Comparison of ENCODE assay signal across 1 cellular context in genomic region chr22:43142881-43143562, GRCh38.
TF ChIP-seq lines count a peak whose summit lies in the region.

Gene MCAT (minus strand): TSS chr22:43143398. CDS start chr22:43143348, 50 bp downstream.

TF ChIP-seq in HepG2, 621 proteins besides CTCF, POLR2A, EP300 and RAD21 (continued from another document and continues in another):
- TF ChIP-seq ZNF18 (CRISPR knock-in tag; IDR thresholded peaks at IDR 0.05; ENCODE audit: insufficient replicate concordance) (peak; percentile 72), ZBTB7A (CRISPR knock-in tag; IDR thresholded peaks at IDR 0.05) (no peak), YEATS4 (CRISPR knock-in tag; IDR thresholded peaks at IDR 0.05; ENCODE audit: borderline replicate concordance) (peak; percentile 85), ZBTB2 (CRISPR knock-in tag; IDR thresholded peaks at IDR 0.05; ENCODE audit: low read depth) (peak; percentile 51; the same call in 1 of the 2 replicates), JUND (CRISPR knock-in tag; IDR thresholded peaks at IDR 0.05) (peak; percentile 18; the same call in 1 of the 2 replicates), MAF1 (CRISPR knock-in tag; IDR thresholded peaks at IDR 0.05; ENCODE audit: borderline replicate concordance) (0 out of 2 replicates have a peak, but pooled peaks have one; percentile 74), TRAFD1 (CRISPR knock-in tag; IDR thresholded peaks at IDR 0.05; ENCODE audit: borderline replicate concordance) (no peak), MAX (IDR thresholded peaks at IDR 0.05) (peak; percentile 80), IRF2 (CRISPR knock-in tag; IDR thresholded peaks at IDR 0.05) (peak; percentile 87), ZNF317 (CRISPR knock-in tag; IDR thresholded peaks at IDR 0.05) (peak; percentile 69; the same call in 1 of the 2 replicates), TEAD2 (CRISPR knock-in tag; IDR thresholded peaks at IDR 0.05) (no peak), DMAP1 (CRISPR knock-in tag; IDR thresholded peaks at IDR 0.05) (peak; percentile 72; the same call in 1 of the 2 replicates), ZNF572 (CRISPR knock-in tag; IDR thresholded peaks at IDR 0.05) (peak; percentile 47; the same call in 1 of the 2 replicates), BRD4 (CRISPR knock-in tag; IDR thresholded peaks at IDR 0.05) (peak; percentile 78; the same call in 1 of the 2 replicates), HES4 (CRISPR knock-in tag; IDR thresholded peaks at IDR 0.05; ENCODE audit: borderline replicate concordance) (0 out of 2 replicates have a peak, but pooled peaks have one; percentile 75), ARNTL (CRISPR knock-in tag; IDR thresholded peaks at IDR 0.05) (peak; percentile 56; the same call in 1 of the 2 replicates), TBX3 (IDR thresholded peaks at IDR 0.05; ENCODE audit: borderline replicate concordance) (no peak), TEAD3 (CRISPR knock-in tag; optimal IDR thresholded peaks at IDR 0.05; ENCODE audit: borderline replicate concordance) (peak; percentile 76), ZFP36L1 (CRISPR knock-in tag; IDR thresholded peaks at IDR 0.05) (0 out of 2 replicates have a peak, but pooled peaks have one; percentile 37), TP53 (CRISPR knock-in tag; conservative IDR thresholded peaks at IDR 0.05) (0 out of 2 replicates have a peak, but pooled peaks have one; percentile 53), CEBPG (CRISPR knock-in tag; IDR thresholded peaks at IDR 0.05) (peak; percentile 34; the same call in 1 of the 2 replicates), ZBTB25 (CRISPR knock-in tag; IDR thresholded peaks at IDR 0.05) (peak; percentile 95; the same call in 1 of the 2 replicates), SNAI1 (CRISPR knock-in tag; IDR thresholded peaks at IDR 0.05; ENCODE audit: borderline replicate concordance) (no peak), NFKBIZ (CRISPR knock-in tag; IDR thresholded peaks at IDR 0.05) (0 out of 2 replicates have a peak, but pooled peaks have one; percentile 39), ZNF629 (CRISPR knock-in tag; conservative IDR thresholded peaks at IDR 0.05) (no peak), ZNF12 (CRISPR knock-in tag; IDR thresholded peaks at IDR 0.05) (no peak), TSC22D2 (CRISPR knock-in tag; IDR thresholded peaks at IDR 0.05; ENCODE audit: borderline replicate concordance) (peak; percentile 81; the same call in 1 of the 2 replicates), SIX4 (CRISPR knock-in tag; IDR thresholded peaks at IDR 0.05) (peak; percentile 48; the same call in 1 of the 2 replicates), CHCHD3 (CRISPR knock-in tag; IDR thresholded peaks at IDR 0.05) (0 out of 2 replicates have a peak, but pooled peaks have one; percentile 59), GATAD1 (CRISPR knock-in tag; IDR thresholded peaks at IDR 0.05) (peak; percentile 98), GMEB2 (CRISPR knock-in tag; IDR thresholded peaks at IDR 0.05; ENCODE audit: low read depth) (peak; percentile 99), RBM22 (optimal IDR thresholded peaks at IDR 0.05; ENCODE audit: low read length) (peak; percentile 90), MBNL3 (CRISPR knock-in tag; conservative IDR thresholded peaks at IDR 0.05) (no peak), RNF2 (conservative IDR thresholded peaks at IDR 0.05; ENCODE audit: low read depth) (peak; percentile 89; the same call in 1 of the 2 replicates), CREB3 (CRISPR knock-in tag; IDR thresholded peaks at IDR 0.05) (no peak), ZNF781 (CRISPR knock-in tag; IDR thresholded peaks at IDR 0.05; ENCODE audit: borderline replicate concordance, not compliant biosample characterization) (peak; percentile 26), ZNF251 (CRISPR knock-in tag; IDR thresholded peaks at IDR 0.05) (no peak; the same call in 1 of the 2 replicates), TGIF2 (CRISPR knock-in tag; IDR thresholded peaks at IDR 0.05) (no peak), ZNF609 (CRISPR knock-in tag; IDR thresholded peaks at IDR 0.05; ENCODE audit: borderline replicate concordance) (peak; percentile 54; the same call in 1 of the 2 replicates), ZMYM4 (CRISPR knock-in tag; IDR thresholded peaks at IDR 0.05) (peak; percentile 91), PHF21A (CRISPR knock-in tag; IDR thresholded peaks at IDR 0.05) (peak; percentile 56; the same call in 1 of the 2 replicates), PATZ1 (CRISPR knock-in tag; IDR thresholded peaks at IDR 0.05) (peak; percentile 41; the same call in 1 of the 2 replicates), MNT (IDR thresholded peaks at IDR 0.05) (peak; percentile 27; the same call in 1 of the 2 replicates), SALL1 (CRISPR knock-in tag; IDR thresholded peaks at IDR 0.05) (peak; percentile 66), ZNF598 (CRISPR knock-in tag; IDR thresholded peaks at IDR 0.05; ENCODE audit: borderline replicate concordance) (0 out of 2 replicates have a peak, but pooled peaks have one; percentile 28), ZNF138 (CRISPR knock-in tag; IDR thresholded peaks at IDR 0.05; ENCODE audit: low read depth) (peak; percentile 33; the same call in 1 of the 2 replicates), ZNF558 (CRISPR knock-in tag; IDR thresholded peaks at IDR 0.05; ENCODE audit: borderline replicate concordance) (peak; percentile 59; the same call in 1 of the 2 replicates)
